Comparison of ENCODE assay signal across 25 cellular contexts in the genomic region with DNA sequence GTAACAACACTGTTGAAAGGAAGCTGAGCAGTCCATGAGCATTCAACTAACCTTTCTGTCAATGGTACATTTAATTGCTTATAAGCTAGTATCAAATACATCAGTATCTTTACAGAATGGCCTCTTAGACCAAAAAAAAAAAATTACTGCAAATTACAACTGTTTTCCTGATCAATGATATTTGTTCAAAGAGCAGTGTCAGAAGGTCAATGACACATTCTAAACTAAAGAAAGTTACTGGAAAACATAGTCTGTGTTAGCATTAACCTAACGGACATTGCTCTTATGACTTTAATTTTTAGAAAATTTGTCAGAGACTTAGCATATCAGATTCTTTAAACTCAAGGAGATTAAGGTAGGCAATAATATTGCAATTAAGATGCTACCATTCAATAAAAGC.
DNase-seq lines count a peak whose midpoint lies in the region; ATAC-seq, FAIRE-seq and TF ChIP-seq lines count a peak whose summit lies in the region.
"Had no signal": no experiment of that assay in that cellular context is flagged by ENCODE, and none has a peak within 500 bp of the region (broad histone marks: within the 10 kb centered on the region; RNA-seq: fewer than 3 reads in every experiment).

No MANE protein-coding gene starts in this region.

- BruUV-seq in HepG2 (replicated peaks; lab: Mats Ljungman, UMichigan), result no TSS peak

- TF ChIP-seq EP300 in HepG2 (IDR thresholded peaks at IDR 0.05; ENCODE audit: low read depth in 2 of 2, low read length in 2 of 2), result peak in 1 of 2 experiments; percentile 48; a peak in 1 of 4 replicates
- TF ChIP-seq EP300 in HepG2 (CRISPR knock-in tag; IDR thresholded peaks at IDR 0.05; ENCODE audit: borderline replicate concordance), result no peak

- no peak overlapping the region for H3K4me3 Mint-ChIP-seq in T-helper 17 cell
- H3K4me3 Mint-ChIP-seq: B cell; CD4-positive, alpha-beta T cell; CD8-positive, alpha-beta T cell had no signal

- TF ChIP-seq RAD21 in HepG2 (CRISPR knock-in tag; IDR thresholded peaks at IDR 0.05), result no peak

- CTCF ChIA-PET in HepG2 (lab: Yijun Ruan, JAX; ENCODE audit: low intra/inter-chr PET ratio, low total read pairs), result no interaction called here

- no peak overlapping the region for H3K4me3 ChIP-seq in HepG2 (replicated peaks in 1 of 3; ENCODE audit: insufficient read depth in 1 of 3, low read depth in 2 of 3, low read length in 3 of 3)
- no peak overlapping the region for H3K4me3 ChIP-seq in right lobe of liver
- H3K4me3 ChIP-seq: A549; BLaER1 treated with 17β-estradiol and CSF1 and Interleukin-3, amounts not matched to agents 10 nM and 100 nM; GM12878 had no signal

- no peak overlapping the region for H3K27ac Mint-ChIP-seq in T-helper 17 cell
- H3K27ac Mint-ChIP-seq: B cell; CD4-positive, alpha-beta T cell; CD8-positive, alpha-beta T cell had no signal

- H3K4me2 ChIP-seq in HepG2 (ENCODE audit: low read depth, low read length), result no peak overlapping the region
- H3K4me2 ChIP-seq: A549; BLaER1 treated with 17β-estradiol and CSF1 and Interleukin-3, amounts not matched to agents 10 nM and 100 nM had no signal

- H3K9me3 ChIP-seq in HepG2 (ENCODE audit: low read length) (no peaks in the 10 kb centered on the region), right lobe of liver (no peaks in the 10 kb centered on the region), T-helper 17 cell (ENCODE audit: control insufficient read depth, low read length, poor library complexity, severe bottlenecking) (no peaks in the 10 kb centered on the region)
- H3K9me3 ChIP-seq: A549; BLaER1 treated with 17β-estradiol and CSF1 and Interleukin-3, amounts not matched to agents 10 nM and 100 nM; Caco-2 had no signal

- in situ Hi-C loops in HepG2 (cut with HindIII; ENCODE audit: extremely low pct_ligation_motif_present, low pct_unique_long_range_greater_than_20kb), result no loop called here

- H3K36me3 ChIP-seq in HepG2 (replicated peaks in 1 of 2; ENCODE audit: control insufficient read depth in 1 of 2, insufficient read depth in 2 of 2, low read length in 2 of 2) (no peaks in the 10 kb centered on the region), right lobe of liver (no peaks in the 10 kb centered on the region)
- H3K36me3 ChIP-seq: BLaER1 treated with 17β-estradiol and CSF1 and Interleukin-3, amounts not matched to agents 10 nM and 100 nM had no signal

- no peaks in the 10 kb centered on the region for H3K79me2 ChIP-seq in HepG2 (ENCODE audit: insufficient read depth, low read length)

- H3K4me1 ChIP-seq in HepG2 (ENCODE audit: insufficient read depth, low read length), result peaks cover 24% of the 10 kb centered on the region
- H3K4me1 ChIP-seq in right lobe of liver, result peaks cover 0 to 70% (median 17%) of the 10 kb centered on the region in 4 donors
- H3K4me1 ChIP-seq: A549; BLaER1 treated with 17β-estradiol and CSF1 and Interleukin-3, amounts not matched to agents 10 nM and 100 nM; Caco-2 had no signal

- ATAC-seq in HepG2, result no peak
- ATAC-seq in right lobe of liver, result peak; percentile 60 to 81 (median 66)
- ATAC-seq in T-helper 17 cell, result no peak
- ATAC-seq: A549; CD8-positive, alpha-beta T cell; GM12878 had no signal

- TF ChIP-seq POLR2A in HepG2 (IDR thresholded peaks at IDR 0.05; ENCODE audit: insufficient read depth in 1 of 2, low read depth in 2 of 2, low read length in 2 of 2) (no peak), right lobe of liver (IDR thresholded peaks at IDR 0.05) (no peak)

- 50% methylated on average over 1 of the region's 1 CpG for WGBS in HepG2 (ENCODE audit: low lambda C conversion rate)
- WGBS in right lobe of liver (ENCODE audit: insufficient coverage, low coverage, low lambda C conversion rate, missing lambda C conversion rate), result 25% methylated on average over 1 of the region's 1 CpG

- H3K27me3 Mint-ChIP-seq in T-helper 17 cell, result no peaks in the 10 kb centered on the region
- H3K27me3 Mint-ChIP-seq: B cell; CD4-positive, alpha-beta T cell had no signal

- FAIRE-seq in D721Med (lab: Jason Lieb, UNC) (peak; percentile 94), HepG2 (lab: Jason Lieb, UNC) (no peak)
- FAIRE-seq: GM12878, GM12892, GM18507 had no signal

- intact Hi-C loops in HepG2 (cut with micrococcal nuclease; ENCODE audit: unreplicated experiment), result no loop called here
- intact Hi-C loops in right lobe of liver (cut with DNase I), result no loop called here

- DNase-seq in D721Med (ENCODE audit: insufficient read length, low spot score) (no peak), HepG2 (ENCODE audit: low spot score) (no peak), right lobe of liver (no peak), T-helper 17 cell (no peak)
- DNase-seq in activated CD4-positive, alpha-beta T cell treated with anti-CD3 and anti-CD28 coated beads for 48 hours, result no peak
- DNase-seq: AML-193; Caco-2; Calu3; CD4-positive, alpha-beta T cell; CD8-positive, alpha-beta T cell; DMS 273 treated with DMSO at 0.1 percent for 48 hours; DMS153; DMS53; DMS79; DND-41; EL; GDM1 had no signal

- H3K27me3 ChIP-seq in HepG2 (ENCODE audit: control insufficient read depth in 1 of 2, insufficient read depth in 2 of 2, low read length in 2 of 2) (no peaks in the 10 kb centered on the region), right lobe of liver (no peaks in the 10 kb centered on the region)
- H3K27me3 ChIP-seq: BLaER1 treated with 17β-estradiol and CSF1 and Interleukin-3, amounts not matched to agents 10 nM and 100 nM had no signal

- POLR2A ChIA-PET in HepG2 (lab: Yijun Ruan, JAX), result no interaction called here

- peaks cover 3% of the 10 kb centered on the region for H3K4me1 Mint-ChIP-seq in T-helper 17 cell
- H3K4me1 Mint-ChIP-seq: B cell had no signal

- TF ChIP-seq CTCF in D721Med (IDR thresholded peaks at IDR 0.05; ENCODE audit: insufficient read depth, missing control alignments) (no peak), HepG2 (CRISPR knock-in tag; IDR thresholded peaks at IDR 0.05) (no peak), right lobe of liver (IDR thresholded peaks at IDR 0.05) (no peak)

- H4K20me1 ChIP-seq in HepG2 (ENCODE audit: insufficient read depth, low read length), result no peaks in the 10 kb centered on the region
- H4K20me1 ChIP-seq: BLaER1 treated with 17β-estradiol and CSF1 and Interleukin-3, amounts not matched to agents 10 nM and 100 nM had no signal

- H3K9ac ChIP-seq in HepG2 (ENCODE audit: insufficient read depth, low read depth, low read length), result no peak overlapping the region
- H3K9ac ChIP-seq: BLaER1 treated with 17β-estradiol and CSF1 and Interleukin-3, amounts not matched to agents 10 nM and 100 nM had no signal

- H3K36me3 Mint-ChIP-seq in T-helper 17 cell (ENCODE audit: low read depth), result no peaks in the 10 kb centered on the region
- H3K36me3 Mint-ChIP-seq: CD8-positive, alpha-beta T cell had no signal

- H2AFZ ChIP-seq in HepG2 (ENCODE audit: low read length), result no peak overlapping the region

- no peak overlapping the region for H3K27ac ChIP-seq in HepG2 (ENCODE audit: extremely low read length, insufficient read depth, low read length)
- H3K27ac ChIP-seq in right lobe of liver, result peak overlapping the region; percentile 51 to 83 (median 73)
- H3K27ac ChIP-seq: 22Rv1; A549; BLaER1 treated with 17β-estradiol and CSF1 and Interleukin-3, amounts not matched to agents 10 nM and 100 nM; C4-2B had no signal

TF ChIP-seq in HepG2, 621 proteins besides CTCF, POLR2A, EP300 and RAD21 (continues in another document):
- TF ChIP-seq BRD4 (CRISPR knock-in tag; IDR thresholded peaks at IDR 0.05) (no peak), GFI1 (CRISPR knock-in tag; IDR thresholded peaks at IDR 0.05; ENCODE audit: borderline replicate concordance) (no peak), ISX (CRISPR knock-in tag; conservative IDR thresholded peaks at IDR 0.05) (no peak), ZNF251 (CRISPR knock-in tag; IDR thresholded peaks at IDR 0.05) (no peak), ZNF3 (CRISPR knock-in tag; IDR thresholded peaks at IDR 0.05) (no peak), ESRRA (CRISPR knock-in tag; IDR thresholded peaks at IDR 0.05; ENCODE audit: low read depth) (no peak), HMG20A (CRISPR knock-in tag; IDR thresholded peaks at IDR 0.05; ENCODE audit: borderline replicate concordance) (0 out of 2 replicates have a peak, but pooled peaks have one; percentile 23), CHCHD3 (CRISPR knock-in tag; IDR thresholded peaks at IDR 0.05) (no peak), GATAD1 (CRISPR knock-in tag; IDR thresholded peaks at IDR 0.05) (no peak), ISL2 (CRISPR knock-in tag; IDR thresholded peaks at IDR 0.05) (peak; percentile 26; the same call in 1 of the 2 replicates), ZNF777 (CRISPR knock-in tag; IDR thresholded peaks at IDR 0.05) (no peak)
- TF ChIP-seq, protein P1, sequence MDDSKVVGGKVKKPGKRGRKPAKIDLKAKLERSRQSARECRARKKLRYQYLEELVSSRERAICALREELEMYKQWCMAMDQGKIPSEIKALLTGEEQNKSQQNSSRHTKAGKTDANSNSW (CRISPR knock-in tag; IDR thresholded peaks at IDR 0.05; ENCODE audit: borderline replicate concordance), result no peak
- TF ChIP-seq, protein P2, sequence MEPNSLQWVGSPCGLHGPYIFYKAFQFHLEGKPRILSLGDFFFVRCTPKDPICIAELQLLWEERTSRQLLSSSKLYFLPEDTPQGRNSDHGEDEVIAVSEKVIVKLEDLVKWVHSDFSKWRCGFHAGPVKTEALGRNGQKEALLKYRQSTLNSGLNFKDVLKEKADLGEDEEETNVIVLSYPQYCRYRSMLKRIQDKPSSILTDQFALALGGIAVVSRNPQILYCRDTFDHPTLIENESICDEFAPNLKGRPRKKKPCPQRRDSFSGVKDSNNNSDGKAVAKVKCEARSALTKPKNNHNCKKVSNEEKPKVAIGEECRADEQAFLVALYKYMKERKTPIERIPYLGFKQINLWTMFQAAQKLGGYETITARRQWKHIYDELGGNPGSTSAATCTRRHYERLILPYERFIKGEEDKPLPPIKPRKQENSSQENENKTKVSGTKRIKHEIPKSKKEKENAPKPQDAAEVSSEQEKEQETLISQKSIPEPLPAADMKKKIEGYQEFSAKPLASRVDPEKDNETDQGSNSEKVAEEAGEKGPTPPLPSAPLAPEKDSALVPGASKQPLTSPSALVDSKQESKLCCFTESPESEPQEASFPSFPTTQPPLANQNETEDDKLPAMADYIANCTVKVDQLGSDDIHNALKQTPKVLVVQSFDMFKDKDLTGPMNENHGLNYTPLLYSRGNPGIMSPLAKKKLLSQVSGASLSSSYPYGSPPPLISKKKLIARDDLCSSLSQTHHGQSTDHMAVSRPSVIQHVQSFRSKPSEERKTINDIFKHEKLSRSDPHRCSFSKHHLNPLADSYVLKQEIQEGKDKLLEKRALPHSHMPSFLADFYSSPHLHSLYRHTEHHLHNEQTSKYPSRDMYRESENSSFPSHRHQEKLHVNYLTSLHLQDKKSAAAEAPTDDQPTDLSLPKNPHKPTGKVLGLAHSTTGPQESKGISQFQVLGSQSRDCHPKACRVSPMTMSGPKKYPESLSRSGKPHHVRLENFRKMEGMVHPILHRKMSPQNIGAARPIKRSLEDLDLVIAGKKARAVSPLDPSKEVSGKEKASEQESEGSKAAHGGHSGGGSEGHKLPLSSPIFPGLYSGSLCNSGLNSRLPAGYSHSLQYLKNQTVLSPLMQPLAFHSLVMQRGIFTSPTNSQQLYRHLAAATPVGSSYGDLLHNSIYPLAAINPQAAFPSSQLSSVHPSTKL (CRISPR knock-in tag; IDR thresholded peaks at IDR 0.05), result 0 out of 2 replicates have a peak, but pooled peaks have one; percentile 47

Comparison
In these comparisons a context has a peak if more than half of its experiments do, and no peak if none do; other contexts are left out.
1. ATAC-seq: peak in right lobe of liver (4 of 4); none in HepG2 (single experiment) and T-helper 17 cell (single experiment).